8 cellular contexts compared by ENCODE assay signal in genomic region chr18:3585656-3586509, GRCh38.
DNase-seq lines count a peak whose midpoint lies in the region; ATAC-seq and TF ChIP-seq lines count a peak whose summit lies in the region.

No MANE protein-coding gene starts in this region.

- POLR2A ChIA-PET in WTC11 (lab: Charles Lee), result interaction anchor here (0.8 to 2.1 kb wide), 5 partner anchors 8 to 138 kb away, joined by 4 to 13 read pairs (median 5); no protein-coding TSS in a partner anchor

- H3K27ac ChIP-seq in ACC112 (ENCODE audit: low read depth, low read length), result no peak overlapping the region

- DNase-seq in NCI-H226 (peak; percentile 45), WTC11 (ENCODE audit: low spot score) (peak; percentile 90), kidney glomerular epithelial cell (lab: John Stamatoyannopoulos, UW) (peak; percentile 76)
- DNase-seq in central memory CD4-positive, alpha-beta T cell, result peak; percentile 48
- DNase-seq in stimulated activated CD4-positive, alpha-beta T cell treated with anti-CD3 and anti-CD28 coated beads, TNF-alpha, amount 100 ng/mL, for 1 hour (ENCODE audit: low read depth in 3 of 3, low spot score in 1 of 3), result peak; percentile 41 to 56 (median 42)

- no peaks in the 10 kb centered on the region for H3K36me3 ChIP-seq in ACC112 (ENCODE audit: insufficient read depth, low read length)

- peak overlapping the region; percentile 96 for H3K27ac Mint-ChIP-seq in WTC11

- H3K36me3 Mint-ChIP-seq in WTC11, result peaks cover 8% of the 10 kb centered on the region

- H3K27me3 Mint-ChIP-seq in WTC11 (ENCODE audit: low read depth), result peaks cover 7% of the 10 kb centered on the region

- H3K4me1 Mint-ChIP-seq in WTC11, result peaks cover 63% of the 10 kb centered on the region

- peaks cover 6% of the 10 kb centered on the region for H3K9me3 Mint-ChIP-seq in WTC11

- H3K4me1 ChIP-seq in ACC112 (ENCODE audit: control insufficient read depth, insufficient read depth, low read length, unreplicated experiment), result peaks cover 9% of the 10 kb centered on the region

- peak overlapping the region; percentile 30 for H2AFZ ChIP-seq in ACC112 (ENCODE audit: low read length, unreplicated experiment)

- no peaks in the 10 kb centered on the region for H3K79me2 ChIP-seq in ACC112 (ENCODE audit: control insufficient read depth, insufficient read depth, low read length, unreplicated experiment)

- H3K4me3 ChIP-seq in ACC112 (ENCODE audit: low read depth, low read length), result no peak overlapping the region

- TF ChIP-seq CTCF in WTC11 (IDR thresholded peaks at IDR 0.05), result peak; percentile 72

- peak; percentile 34 for ATAC-seq in GM18511 (IDR thresholded peaks at IDR 0.05; ENCODE audit: unreplicated experiment)
- ATAC-seq in HG03159 (IDR thresholded peaks at IDR 0.05; ENCODE audit: unreplicated experiment), result peak; percentile 40
- ATAC-seq in WTC11, result peak; percentile 86

- no peaks in the 10 kb centered on the region for H3K27me3 ChIP-seq in ACC112 (ENCODE audit: insufficient read depth, low read length)

- no peak overlapping the region for H3K4me3 Mint-ChIP-seq in WTC11

- CTCF ChIA-PET in WTC11 (lab: Charles Lee), result interaction anchor here (0.8 to 3.3 kb wide), 40 partner anchors 9 to 307 kb away, joined by 3 to 57 read pairs (median 6); no protein-coding TSS in a partner anchor

TF ChIP-seq in WTC11, 78 proteins besides CTCF, POLR2A, EP300 and RAD21:
- peak; percentile 38; the same call in 1 of the 2 replicates for TF ChIP-seq ESRRA (CRISPR knock-in tag; IDR thresholded peaks at IDR 0.05; ENCODE audit: borderline replicate concordance)
- TF ChIP-seq GABPB1 (CRISPR knock-in tag; IDR thresholded peaks at IDR 0.05), result 0 out of 2 replicates have a peak, but pooled peaks have one; percentile 31
- TF ChIP-seq, protein P1, sequence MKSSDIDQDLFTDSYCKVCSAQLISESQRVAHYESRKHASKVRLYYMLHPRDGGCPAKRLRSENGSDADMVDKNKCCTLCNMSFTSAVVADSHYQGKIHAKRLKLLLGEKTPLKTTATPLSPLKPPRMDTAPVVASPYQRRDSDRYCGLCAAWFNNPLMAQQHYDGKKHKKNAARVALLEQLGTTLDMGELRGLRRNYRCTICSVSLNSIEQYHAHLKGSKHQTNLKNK (CRISPR knock-in tag; IDR thresholded peaks at IDR 0.05), result no peak
- TF ChIP-seq IRF1 (CRISPR knock-in tag; IDR thresholded peaks at IDR 0.05), result no peak

Comparison
In these comparisons a context has a peak if more than half of its experiments do, and no peak if none do; other contexts are left out.
1. ATAC-seq: peak in every context shown above with its lines; median percentile 86 in WTC11; 40 in HG03159; 34 in GM18511.